Comparison of ENCODE assay signal across 1 cellular context in genomic region chr3:177545964-177546363, GRCh38.
TF ChIP-seq lines count a peak whose summit lies in the region.

No MANE protein-coding gene starts in this region.

TF ChIP-seq in SK-N-SH, 30 proteins besides CTCF, POLR2A, EP300 and RAD21 (continued from another document):
- TF ChIP-seq REST (IDR thresholded peaks at IDR 0.05; ENCODE audit: low read depth, low read length) (no peak), RCOR1 (IDR thresholded peaks at IDR 0.05; ENCODE audit: low read length) (0 out of 2 replicates have a peak, but pooled peaks have one; percentile 55), CHD2 (IDR thresholded peaks at IDR 0.05; ENCODE audit: low read length, partially characterized antibody) (peak; percentile 61)
TF ChIP-seq in SK-N-SH: peak in this region for 4.
